In the genomic region with DNA sequence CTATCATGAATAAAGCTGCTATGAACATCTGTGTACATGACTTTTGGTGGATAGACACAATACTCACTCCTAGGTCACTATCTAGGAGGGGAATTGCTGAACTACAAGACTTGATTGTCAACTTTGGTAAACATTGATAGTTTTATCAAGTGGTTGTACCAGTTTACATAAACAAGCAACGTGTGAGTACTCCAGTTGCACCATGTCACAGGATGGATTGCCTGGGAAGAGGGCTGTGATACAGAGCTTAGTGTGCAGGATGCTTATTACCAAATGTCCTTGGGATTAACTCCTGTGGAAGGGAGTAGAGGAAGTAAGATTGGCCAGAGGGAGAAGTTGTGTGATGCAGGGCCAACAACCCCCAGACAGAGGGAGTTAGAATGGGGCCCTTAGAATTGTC, we compare ENCODE assay signal across 20 cellular contexts. TPM values are rescaled to one million over a fixed set of nuclear protein-coding genes. Genes with fewer than 3 reads are reported as not detected.
DNase-seq lines count a peak whose midpoint lies in the region; ATAC-seq, FAIRE-seq and TF ChIP-seq lines count a peak whose summit lies in the region.
"Had no signal": no experiment of that assay in that cellular context is flagged by ENCODE, and none has a peak within 500 bp of the region (broad histone marks: within the 10 kb centered on the region; RNA-seq: fewer than 3 reads in every experiment).

No MANE protein-coding gene starts in this region.

- no peak overlapping the region for H3K4me2 ChIP-seq in HepG2 (ENCODE audit: low read depth, low read length)
- H3K4me2 ChIP-seq in IMR-90 (ENCODE audit: low read depth, low read length), result no peak overlapping the region

- H3K79me1 ChIP-seq in IMR-90 (ENCODE audit: low read depth in 1 of 2, low read length in 2 of 2), result no peaks in the 10 kb centered on the region

- no peak overlapping the region for H3K4ac ChIP-seq in IMR-90 (ENCODE audit: low read depth, low read length)

- H2BK20ac ChIP-seq in IMR-90 (ENCODE audit: low read depth, low read length), result no peak overlapping the region

- 0% methylated on average over 1 of the region's 1 CpG for WGBS in HepG2 (ENCODE audit: low lambda C conversion rate)
- 41% methylated on average over 1 of the region's 1 CpG for WGBS in right lobe of liver (ENCODE audit: insufficient coverage, low coverage, low lambda C conversion rate, missing lambda C conversion rate)
- WGBS in IMR-90 (ENCODE audit: extremely low coverage in 2 of 2, insufficient read length in 1 of 2), 2 experiments, result 11% methylated on average over 1 of the region's 1 CpG; no CpG with 5 or more reads in 1 of the 2 experiments

- peaks cover 5% of the 10 kb centered on the region; the same call in 1 of the 2 replicates for H3K9me1 ChIP-seq in IMR-90 (ENCODE audit: insufficient read depth, low read length)

- CTCF ChIA-PET in HepG2 (lab: Yijun Ruan, JAX; ENCODE audit: low intra/inter-chr PET ratio, low total read pairs) (no interaction called here), IMR-90 (lab: Yijun Ruan, JAX) (no interaction called here)

- BruUV-seq in HepG2 (replicated peaks; lab: Mats Ljungman, UMichigan), result no TSS peak
- BruUV-seq in IMR-90 (replicated peaks; lab: Mats Ljungman, UMichigan), result no TSS peak

- H4K91ac ChIP-seq in IMR-90 (ENCODE audit: insufficient read depth, low read depth, low read length), result no peak overlapping the region

- ATAC-seq in HepG2 (peak; percentile 23; the same call in 1 of the 3 replicates), right lobe of liver (no peak), IMR-90 (ENCODE audit: low read depth) (no peak), HG03342 (IDR thresholded peaks at IDR 0.05; ENCODE audit: unreplicated experiment) (no peak), HG03460 (IDR thresholded peaks at IDR 0.05; ENCODE audit: unreplicated experiment) (no peak)
- ATAC-seq: GM12878, HCT116 had no signal

- in situ Hi-C loops in HepG2 (cut with HindIII; ENCODE audit: extremely low pct_ligation_motif_present, low pct_unique_long_range_greater_than_20kb) (no loop called here), IMR-90 (cut with MboI; ENCODE audit: low sequenced_read_pairs) (no loop called here)

- H4K8ac ChIP-seq in IMR-90 (ENCODE audit: low read depth in 2 of 2, low read length in 2 of 2), result no peak overlapping the region

- no peaks in the 10 kb centered on the region for H4K20me1 ChIP-seq in HepG2 (ENCODE audit: insufficient read depth, low read length)
- no peaks in the 10 kb centered on the region for H4K20me1 ChIP-seq in IMR-90 (ENCODE audit: insufficient read depth, low read length)

- no peak overlapping the region for H3K27ac ChIP-seq in HepG2 (ENCODE audit: extremely low read length, insufficient read depth, low read length)
- H3K27ac ChIP-seq in right lobe of liver, result no peak overlapping the region
- no peak overlapping the region for H3K27ac ChIP-seq in IMR-90 (ENCODE audit: insufficient read depth, low read length)
- H3K27ac ChIP-seq: GM23248 had no signal

- no peak overlapping the region for H3K23ac ChIP-seq in IMR-90 (ENCODE audit: low read depth, low read length)

- peaks cover 10% of the 10 kb centered on the region for H3K4me1 ChIP-seq in HepG2 (ENCODE audit: insufficient read depth, low read length)
- peaks cover 0 to 4% (median 0%) of the 10 kb centered on the region in 4 donors for H3K4me1 ChIP-seq in right lobe of liver
- H3K4me1 ChIP-seq in IMR-90 (ENCODE audit: control insufficient read depth, insufficient read depth, low read length), result peaks cover 11% of the 10 kb centered on the region; the same call in 1 of the 2 replicates

- no peak overlapping the region for H3K14ac ChIP-seq in IMR-90 (replicated peaks; ENCODE audit: low read depth, low read length)

- no peak overlapping the region for H2BK15ac ChIP-seq in IMR-90 (ENCODE audit: low read depth, low read length)

- no peak for TF ChIP-seq POLR2A in HepG2 (IDR thresholded peaks at IDR 0.05; ENCODE audit: insufficient read depth in 1 of 2, low read depth in 2 of 2, low read length in 2 of 2)
- no peak for TF ChIP-seq POLR2A in right lobe of liver (IDR thresholded peaks at IDR 0.05)
- TF ChIP-seq POLR2A in IMR-90 (IDR thresholded peaks at IDR 0.05; ENCODE audit: low read depth, low read length), result no peak

- H2AK9ac ChIP-seq in IMR-90 (replicated peaks; ENCODE audit: low read depth, low read length, poor library complexity), result no peak overlapping the region

- TF ChIP-seq CTCF in HepG2 (CRISPR knock-in tag; IDR thresholded peaks at IDR 0.05), result no peak
- no peak for TF ChIP-seq CTCF in right lobe of liver (IDR thresholded peaks at IDR 0.05)
- TF ChIP-seq CTCF in IMR-90 (conservative IDR thresholded peaks at IDR 0.05; ENCODE audit: low read depth, low read length), result no peak
- no peak for TF ChIP-seq CTCF in fibroblast of villous mesenchyme (IDR thresholded peaks at IDR 0.05; ENCODE audit: insufficient read depth, low read depth, low read length)

- intact Hi-C loops in HepG2 (cut with micrococcal nuclease; ENCODE audit: unreplicated experiment), result no loop called here
- intact Hi-C loops in right lobe of liver (cut with DNase I), result no loop called here
- intact Hi-C loops in IMR-90 (cut with micrococcal nuclease), result no loop called here

- H3K9ac ChIP-seq in HepG2 (ENCODE audit: insufficient read depth, low read depth, low read length) (no peak overlapping the region), IMR-90 (ENCODE audit: low read depth, low read length) (no peak overlapping the region)
- H3K9ac ChIP-seq: GM23248 had no signal

- no peak overlapping the region for H2BK5ac ChIP-seq in IMR-90 (ENCODE audit: low read depth, low read length, poor library complexity, severe bottlenecking)

- FAIRE-seq in HepG2 (lab: Jason Lieb, UNC), result no peak
- FAIRE-seq: GM12878, GM19239, H1 had no signal

- H2BK120ac ChIP-seq in IMR-90 (ENCODE audit: low read depth, low read length), result no peak overlapping the region

- H3K56ac ChIP-seq in IMR-90 (ENCODE audit: extremely low read depth, insufficient read depth, low read length), result no peak overlapping the region

- no peak overlapping the region for H2AK5ac ChIP-seq in IMR-90 (ENCODE audit: low read depth, low read length)

- no peak for TF ChIP-seq EP300 in HepG2 (IDR thresholded peaks at IDR 0.05; ENCODE audit: low read depth in 2 of 2, low read length in 2 of 2)
- TF ChIP-seq EP300 in HepG2 (CRISPR knock-in tag; IDR thresholded peaks at IDR 0.05; ENCODE audit: borderline replicate concordance), result no peak

- POLR2A ChIA-PET in HepG2 (lab: Yijun Ruan, JAX) (no interaction called here), IMR-90 (lab: Charles Lee; ENCODE audit: unreplicated experiment) (no interaction called here)

- H3K9me3 ChIP-seq in HepG2 (ENCODE audit: low read length), result no peaks in the 10 kb centered on the region
- no peaks in the 10 kb centered on the region for H3K9me3 ChIP-seq in right lobe of liver
- H3K9me3 ChIP-seq in IMR-90 (ENCODE audit: control insufficient read depth, insufficient read depth, low read length), result no peaks in the 10 kb centered on the region

- no peaks in the 10 kb centered on the region for H3K36me3 ChIP-seq in HepG2 (replicated peaks in 1 of 2; ENCODE audit: control insufficient read depth in 1 of 2, insufficient read depth in 2 of 2, low read length in 2 of 2)
- H3K36me3 ChIP-seq in right lobe of liver, result no peaks in the 10 kb centered on the region
- no peaks in the 10 kb centered on the region for H3K36me3 ChIP-seq in IMR-90 (ENCODE audit: control insufficient read depth, insufficient read depth, low read length)

- H3K79me2 ChIP-seq in HepG2 (ENCODE audit: insufficient read depth, low read length), result no peaks in the 10 kb centered on the region

- no peak overlapping the region for H3K4me3 ChIP-seq in HepG2 (replicated peaks in 1 of 3; ENCODE audit: insufficient read depth in 1 of 3, low read depth in 2 of 3, low read length in 3 of 3)
- H3K4me3 ChIP-seq in right lobe of liver, result no peak overlapping the region
- H3K4me3 ChIP-seq in IMR-90 (ENCODE audit: insufficient read depth, low read depth, low read length), result no peak overlapping the region
- no peak overlapping the region for H3K4me3 ChIP-seq in fibroblast of villous mesenchyme (ENCODE audit: low read depth, low read length)
- H3K4me3 ChIP-seq: GM12878, GM23248 had no signal

- dilution Hi-C loops in IMR-90 (cut with HindIII; ENCODE audit: low sequenced_read_pairs, unreplicated experiment), result no loop called here

- no peak overlapping the region for H2AFZ ChIP-seq in HepG2 (ENCODE audit: low read length)
- H2AFZ ChIP-seq in IMR-90 (replicated peaks; ENCODE audit: low read length, poor library complexity), result no peak overlapping the region
- H2AFZ ChIP-seq: GM23248 had no signal

- H3K27me3 ChIP-seq in HepG2 (ENCODE audit: control insufficient read depth in 1 of 2, insufficient read depth in 2 of 2, low read length in 2 of 2) (no peaks in the 10 kb centered on the region), right lobe of liver (no peaks in the 10 kb centered on the region), IMR-90 (ENCODE audit: control insufficient read depth, insufficient read depth, low read length) (no peaks in the 10 kb centered on the region)

- H4K5ac ChIP-seq in IMR-90 (ENCODE audit: low read depth, low read length), result no peak overlapping the region

- TF ChIP-seq RAD21 in HepG2 (CRISPR knock-in tag; IDR thresholded peaks at IDR 0.05) (no peak), IMR-90 (IDR thresholded peaks at IDR 0.05; ENCODE audit: low read length) (no peak)

- H3K18ac ChIP-seq in IMR-90 (ENCODE audit: low read depth, low read length), result no peak overlapping the region

- DNase-seq in HepG2 (ENCODE audit: low spot score) (no peak), right lobe of liver (no peak), IMR-90 (peak; percentile 4), fibroblast of villous mesenchyme (ENCODE audit: low read depth) (peak; percentile 68)
- DNase-seq: C1 segment of cervical spinal cord; Calu3; CD4-positive, alpha-beta memory T cell; COR-L47; DMS79; EL; GDM1; GM23248; H7; HFFc6 had no signal

RNA-seq across cellular contexts. Expression of gene RAP2A, which starts 37.8 kb away (rescaled TPM):
- 23.1 and 31.2 TPM in 2 replicates for total RNA-seq in HepG2 (2016; rRNA removed; fragmentation: Illumina TruSeq; extraction: Trizol)
- total RNA-seq in HepG2 (2016; cell fraction: cytosol; rRNA removed; fragmentation: Illumina TruSeq; extraction: Trizol; ENCODE audit: low read depth), result 8.2 and 8.3 TPM in 2 replicates
- total RNA-seq in HepG2 (2016; cell fraction: insoluble cytoplasmic fraction; rRNA removed; fragmentation: Illumina TruSeq; extraction: Trizol), result 22.5 and 27.5 TPM in 2 replicates
- total RNA-seq in HepG2 (2016; cell fraction: membrane; rRNA removed; fragmentation: Illumina TruSeq; extraction: Trizol), result 37.9 and 44.9 TPM in 2 replicates
- 11.6 and 12.3 TPM in 2 replicates for total RNA-seq in HepG2 (2016; cell fraction: nucleus; rRNA removed; fragmentation: Illumina TruSeq; extraction: Trizol)
- polyA plus RNA-seq in HepG2 (2011; rRNA removed), result 9.9 and 10.3 TPM in 2 replicates
- 3.2 and 5.4 TPM in 2 replicates for polyA plus RNA-seq in HepG2 (2011; cell fraction: cytosol; rRNA removed)
- 3.2 and 3.5 TPM in 2 replicates for polyA plus RNA-seq in HepG2 (2011; cell fraction: nucleus; rRNA removed)
- 11.4 and 12.1 TPM in 2 replicates for polyA plus RNA-seq in HepG2 (2012)
- polyA plus RNA-seq in HepG2 (2016; cell fraction: cytosol; fragmentation: Illumina TruSeq; extraction: Trizol; ENCODE audit: low read depth), result 8.7 and 9.1 TPM in 2 replicates
- polyA plus RNA-seq in HepG2 (2016; cell fraction: insoluble cytoplasmic fraction; fragmentation: Illumina TruSeq; extraction: Trizol; ENCODE audit: low read depth), result 23.3 and 25.3 TPM in 2 replicates
- 20.5 and 25.5 TPM in 2 replicates for polyA plus RNA-seq in HepG2 (2016; cell fraction: membrane; fragmentation: Illumina TruSeq; extraction: Trizol; ENCODE audit: low read depth)
- 12.6 TPM in 2 replicates for polyA plus RNA-seq in HepG2 (2016; cell fraction: nucleus; fragmentation: Illumina TruSeq; extraction: Trizol; ENCODE audit: insufficient read depth, low read depth)
- polyA minus RNA-seq in HepG2 (2011; rRNA and poly(A)+ RNA removed; ENCODE audit: low replicate concordance), result 44.2 and 45.5 TPM in 2 replicates
- polyA minus RNA-seq in HepG2 (2011; cell fraction: cytosol; rRNA and poly(A)+ RNA removed), result 14.5 and 18.9 TPM in 2 replicates
- polyA minus RNA-seq in HepG2 (2011; cell fraction: nucleus; rRNA and poly(A)+ RNA removed), result 12.9 and 17.0 TPM in 2 replicates
- total RNA-seq in right lobe of liver, result 10 to 100 TPM in 1 of 6 experiments, 1 to 10 TPM in 5; 7.4 to 16.5 (median 8.8) TPM
- 21.0 and 28.9 TPM in 2 replicates for total RNA-seq in IMR-90 (2012; rRNA removed)
- 5.5 and 6.4 TPM in 2 replicates for polyA plus RNA-seq in IMR-90 (2012; rRNA removed)
- 1.3 and 2.1 TPM in 2 replicates for polyA plus RNA-seq in IMR-90 (2012; cell fraction: cytosol; rRNA removed)
- polyA plus RNA-seq in IMR-90 (2012; cell fraction: nucleus; rRNA removed; ENCODE audit: low replicate concordance), result 1.4 and 6.4 TPM in 2 replicates
- total RNA-seq in fibroblast of villous mesenchyme, result 29.0 and 32.8 TPM in 2 replicates

Comparison
In these comparisons a context has a peak if more than half of its experiments do, and no peak if none do; other contexts are left out.
1. DNase-seq: peak in IMR-90 (single experiment) and fibroblast of villous mesenchyme (single experiment); none in HepG2 (single experiment) and right lobe of liver (0 of 3).